In genomic region chr10:125844673-125845300, GRCh38 we compare ENCODE assay signal across 24 cellular contexts. TPM values are rescaled to one million over a fixed set of nuclear protein-coding genes. Genes with fewer than 3 reads are reported as not detected.
DNase-seq lines count a peak whose midpoint lies in the region; ATAC-seq lines count a peak whose summit lies in the region.
"Had no signal": no experiment of that assay in that cellular context is flagged by ENCODE, and none has a peak within 500 bp of the region (broad histone marks: within the 10 kb centered on the region; RNA-seq: fewer than 3 reads in every experiment).

No MANE protein-coding gene starts in this region.

- no peak for ATAC-seq in GM21515 (IDR thresholded peaks at IDR 0.05; ENCODE audit: unreplicated experiment)

- DNase-seq in NCI-H2227 (lab: John Stamatoyannopoulos, UW; ENCODE audit: unreplicated experiment) = peak; percentile 52
- DNase-seq in caudate nucleus (lab: John Stamatoyannopoulos, UW) = peak in 24 of 61 donors; percentile 2 to 62 (median 32)
- DNase-seq in left kidney (ENCODE audit: low read depth, low spot score) = peak; percentile 46
- DNase-seq in pons (ENCODE audit: low spot score) = peak; percentile 82
- DNase-seq in activated T-cell treated with anti-CD3 and anti-CD28 coated beads, Interleukin-2, amount 50 U/mL, for 48 hours = no peak
- DNase-seq in immature natural killer cell = no peak
- no peak for DNase-seq in HuH-7 (ENCODE audit: low spot score)
- DNase-seq: activated CD4-positive, alpha-beta T cell treated with anti-CD3 and anti-CD28 coated beads for 1 hour; activated effector memory CD4-positive, alpha-beta T cell treated with anti-CD3 and anti-CD28 coated beads, Interleukin-2, amount 50 U/mL, for 16 hours; activated naive CD8-positive, alpha-beta T cell treated with anti-CD3 and anti-CD28 coated beads for 36 hours; DMS79; GDM1; H9; kidney glomerular epithelial cell; naive B cell; NCI-H1105 treated with DMSO at 0.1 percent for 48 hours; NCI-H1930; NCI-H345; NCI-H748 treated with DMSO at 0.1 percent for 48 hours; stimulated activated CD4-positive, alpha-beta T cell treated with anti-CD3 and anti-CD28 coated beads, Interleukin-4, amount 100 ng/mL, for 1 hour had no signal

- peak overlapping the region in 2 of 6 donors; percentile 11 to 12 for H3K27ac Mint-ChIP-seq in immature natural killer cell
- H3K27ac Mint-ChIP-seq: activated naive CD8-positive, alpha-beta T cell treated with anti-CD3 and anti-CD28 coated beads for 36 hours; H9; T-helper 1 cell treated with Interleukin-12 subunit alpha and Interleukin-12 subunit beta and Interleukin-4 antibody, amounts not matched to agents 30 μg/mL and 1 μg/mL, for 36 hours had no signal

- H3K27ac ChIP-seq in caudate nucleus (ENCODE audit: low read depth, low read length) = peak overlapping the region; percentile 47
- H3K27ac ChIP-seq: RWPE1, SK-N-MC had no signal

- no peaks in the 10 kb centered on the region for H3K9me3 Mint-ChIP-seq in immature natural killer cell
- H3K9me3 Mint-ChIP-seq: activated naive CD8-positive, alpha-beta T cell treated with anti-CD3 and anti-CD28 coated beads for 36 hours; H9; naive B cell; T-helper 1 cell treated with Interleukin-12 subunit alpha and Interleukin-12 subunit beta and Interleukin-4 antibody, amounts not matched to agents 30 μg/mL and 1 μg/mL, for 36 hours had no signal

- H3K4me1 Mint-ChIP-seq in immature natural killer cell = no peaks in the 10 kb centered on the region
- H3K4me1 Mint-ChIP-seq: activated naive CD8-positive, alpha-beta T cell treated with anti-CD3 and anti-CD28 coated beads for 36 hours; H9; naive B cell had no signal

- H3K4me3 Mint-ChIP-seq in immature natural killer cell = no peak overlapping the region
- H3K4me3 Mint-ChIP-seq: activated naive CD8-positive, alpha-beta T cell treated with anti-CD3 and anti-CD28 coated beads for 36 hours; H9; naive B cell; T-helper 1 cell treated with Interleukin-12 subunit alpha and Interleukin-12 subunit beta and Interleukin-4 antibody, amounts not matched to agents 30 μg/mL and 1 μg/mL, for 36 hours had no signal

- peaks cover 0 to 2% (median 1%) of the 10 kb centered on the region in 3 donors for H3K27me3 Mint-ChIP-seq in immature natural killer cell (ENCODE audit: low read depth in 3 of 3)
- H3K27me3 Mint-ChIP-seq: activated naive CD8-positive, alpha-beta T cell treated with anti-CD3 and anti-CD28 coated beads for 36 hours; naive B cell had no signal

- H3K36me3 Mint-ChIP-seq in immature natural killer cell = peaks cover 3 to 31% (median 8%) of the 10 kb centered on the region in 3 donors

RNA-seq across cellular contexts. Expression of gene BCCIP, which starts 21.4 kb away (rescaled TPM):
- 10 to 100 TPM; 53.8 to 74.9 (median 63.6) TPM for polyA plus RNA-seq in immature natural killer cell

RNA-seq across cellular contexts. Expression of gene UROS, which starts 21.7 kb away (rescaled TPM):
- 100 to 1,000 TPM in 1 of 3 donors, 10 to 100 TPM in 2; 73.6 to 118 (median 95.1) TPM for polyA plus RNA-seq in immature natural killer cell

RNA-seq across cellular contexts. Expression of gene DHX32, which starts 36.3 kb away (rescaled TPM):
- 10 to 100 TPM; 17.5 to 28.8 (median 19.0) TPM for polyA plus RNA-seq in immature natural killer cell

RNA-seq across cellular contexts. Expression of gene FANK1, which starts 51.6 kb away (rescaled TPM):
- not detected for polyA plus RNA-seq in immature natural killer cell

Comparison
In these comparisons a context has a peak if more than half of its experiments do, and no peak if none do; other contexts are left out.
1. DNase-seq: peak in NCI-H2227 (single experiment), left kidney (single experiment) and pons (single experiment); none in activated T-cell treated with anti-CD3 and anti-CD28 coated beads, Interleukin-2, amount 50 U/mL, for 48 hours (0 of 2), immature natural killer cell (0 of 3) and HuH-7 (single experiment).